8 cellular contexts compared by ENCODE assay signal in the genomic region with DNA sequence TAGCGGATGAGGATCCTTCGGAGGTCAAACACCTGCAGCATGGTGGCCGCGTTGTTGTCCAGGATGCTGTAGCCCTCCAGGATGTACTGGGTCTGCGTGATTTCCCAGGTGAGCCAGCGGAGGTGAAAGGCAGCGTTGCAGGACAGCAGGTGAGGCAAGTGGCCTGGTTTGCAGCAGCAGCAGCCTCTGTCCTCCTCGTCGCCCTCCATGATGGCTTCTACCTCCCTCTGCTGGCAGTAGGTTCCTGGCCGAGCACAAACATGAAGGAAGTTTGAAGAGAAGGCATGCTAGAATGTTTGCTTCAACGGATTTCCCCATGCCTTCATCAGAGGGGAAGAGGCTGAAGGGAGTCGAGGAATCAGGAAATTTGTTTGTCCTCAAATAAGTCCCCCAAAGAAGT.
A peak's percentile ranks its signal among the peaks of the same experiment; 100 is the strongest.
DNase-seq lines count a peak whose midpoint lies in the region; ATAC-seq, FAIRE-seq and TF ChIP-seq lines count a peak whose summit lies in the region.

No MANE protein-coding gene starts in this region.

- H3K27me3 ChIP-seq in GM12878 (replicated peaks in 1 of 2; ENCODE audit: control insufficient read depth in 2 of 2, insufficient read depth in 2 of 2, low read length in 1 of 2): no peaks in the 10 kb centered on the region
- H3K27me3 ChIP-seq in HepG2 (ENCODE audit: control insufficient read depth in 1 of 2, insufficient read depth in 2 of 2, low read length in 2 of 2): peaks cover 5 to 21% of the 10 kb centered on the region in 2 experiments
- no peaks in the 10 kb centered on the region for H3K27me3 ChIP-seq in CD8-positive, alpha-beta memory T cell (ENCODE audit: insufficient read depth, low read length, poor library complexity, severe bottlenecking)

- peak; percentile 69 for ATAC-seq in GM12878
- ATAC-seq in HepG2: peak; percentile 84
- ATAC-seq in HG02884 (IDR thresholded peaks at IDR 0.05; ENCODE audit: unreplicated experiment): no peak
- no peak for ATAC-seq in HG02623 (IDR thresholded peaks at IDR 0.05; ENCODE audit: unreplicated experiment)

- H3K4me3 Mint-ChIP-seq in CD8-positive, alpha-beta memory T cell: no peak overlapping the region

- H3K4me1 ChIP-seq in GM12878 (ENCODE audit: control insufficient read depth, insufficient read depth, low read length) (no peaks in the 10 kb centered on the region), HepG2 (ENCODE audit: insufficient read depth, low read length) (no peaks in the 10 kb centered on the region)
- H3K4me1 ChIP-seq in CD8-positive, alpha-beta memory T cell (ENCODE audit: insufficient read depth, low read length): no peaks in the 10 kb centered on the region

- RAD21 ChIA-PET in GM12878 (lab: Charles Lee; ENCODE audit: unreplicated experiment): no interaction called here

- SMC1A ChIA-PET in GM12878 (lab: Charles Lee; ENCODE audit: uncharacterized antibody, unreplicated experiment): interaction anchor here (0.9 to 1.4 kb wide), 2 partner anchors 17 to 42 kb away, joined by 3 to 4 read pairs; no protein-coding TSS in a partner anchor

- intact Hi-C loops in GM12878 (cut with micrococcal nuclease; ENCODE audit: unreplicated experiment): loop anchor here (2.0 kb wide), 1 partner anchor 390 kb away; no protein-coding TSS in a partner anchor
- intact Hi-C loops in HepG2 (cut with micrococcal nuclease; ENCODE audit: unreplicated experiment): loop anchor here (1.0 kb wide), 1 partner anchor 395 kb away; a partner anchor contains a TSS

- FAIRE-seq in GM12878 (lab: Jason Lieb, UNC) (no peak), HepG2 (lab: Jason Lieb, UNC) (peak; percentile 4)

- H4K20me1 ChIP-seq in GM12878 (ENCODE audit: control insufficient read depth, insufficient read depth): no peaks in the 10 kb centered on the region
- H4K20me1 ChIP-seq in HepG2 (ENCODE audit: insufficient read depth, low read length): no peaks in the 10 kb centered on the region

- DNase-seq in NCI-H2196 (lab: John Stamatoyannopoulos, UW; ENCODE audit: unreplicated experiment) (peak; percentile 3), NCI-H2196 treated with DMSO at 0.1 percent for 48 hours (lab: John Stamatoyannopoulos, UW; ENCODE audit: unreplicated experiment) (no peak), NCI-H146 treated with DMSO at 0.1 percent for 48 hours (lab: John Stamatoyannopoulos, UW; ENCODE audit: unreplicated experiment) (peak; percentile 32), GM12878 (ENCODE audit: low read depth, low spot score) (no peak), HepG2 (ENCODE audit: low spot score) (peak; percentile 18)
- DNase-seq in CD8-positive, alpha-beta memory T cell: no peak

- H3K79me2 ChIP-seq in GM12878 (ENCODE audit: control insufficient read depth, insufficient read depth, low read length) (no peaks in the 10 kb centered on the region), HepG2 (ENCODE audit: insufficient read depth, low read length) (no peaks in the 10 kb centered on the region)

- H3K27ac Mint-ChIP-seq in CD8-positive, alpha-beta memory T cell: no peak overlapping the region

- no TSS peak for BruUV-seq in GM12878 (replicated peaks; lab: Mats Ljungman, UMichigan)
- BruUV-seq in HepG2 (replicated peaks; lab: Mats Ljungman, UMichigan): no TSS peak

- TF ChIP-seq RAD21 in GM12878 (IDR thresholded peaks at IDR 0.05; ENCODE audit: insufficient read depth, low read depth, low read length) (peak; percentile 70), HepG2 (CRISPR knock-in tag; IDR thresholded peaks at IDR 0.05) (peak; percentile 50)

- 49% methylated on average over 12 of the region's 12 CpGs for WGBS in GM12878 (ENCODE audit: insufficient coverage, insufficient replicate concordance, low lambda C conversion rate, missing lambda C conversion rate)
- 21% methylated on average over 11 of the region's 12 CpGs for WGBS in HepG2 (ENCODE audit: low lambda C conversion rate)

- no peaks in the 10 kb centered on the region for H3K27me3 Mint-ChIP-seq in CD8-positive, alpha-beta memory T cell

- H3K4me1 Mint-ChIP-seq in CD8-positive, alpha-beta memory T cell: peaks cover 0 to 21% (median 4%) of the 10 kb centered on the region in 3 donors

- POLR2A ChIA-PET in GM12878 (lab: Charles Lee) (no interaction called here), HepG2 (lab: Yijun Ruan, JAX) (no interaction called here)
- POLR2A ChIA-PET in CD8-positive, alpha-beta memory T cell (lab: Charles Lee): no interaction called here

- H3K9ac ChIP-seq in GM12878 (ENCODE audit: control insufficient read depth, insufficient read depth, low read length): no peak overlapping the region
- no peak overlapping the region for H3K9ac ChIP-seq in HepG2 (ENCODE audit: insufficient read depth, low read depth, low read length)

- TF ChIP-seq CTCF in GM12878 (IDR thresholded peaks at IDR 0.05 in 2 of 3, conservative IDR thresholded peaks at IDR 0.05 in 1 of 3; ENCODE audit: control insufficient read depth in 2 of 3, extremely low read depth in 1 of 3, insufficient read depth in 1 of 3, low read depth in 3 of 3, low read length in 3 of 3) (peak; percentile 30 to 54 (median 49); a peak in 4 of 6 replicates), HepG2 (CRISPR knock-in tag; IDR thresholded peaks at IDR 0.05) (peak; percentile 74)

- in situ Hi-C loops in GM12878 (cut with MboI): loop anchor here (10.0 kb wide), 1 partner anchor 390 kb away; a partner anchor contains a TSS
- in situ Hi-C loops in HepG2 (cut with HindIII; ENCODE audit: extremely low pct_ligation_motif_present, low pct_unique_long_range_greater_than_20kb): loop anchor here (5.0 kb wide), 1 partner anchor 388 kb away; no protein-coding TSS in a partner anchor

- H2AFZ ChIP-seq in GM12878 (ENCODE audit: control insufficient read depth, low read depth, low read length): no peak overlapping the region
- no peak overlapping the region for H2AFZ ChIP-seq in HepG2 (ENCODE audit: low read length)

- H3K4me2 ChIP-seq in GM12878 (ENCODE audit: control insufficient read depth, insufficient read depth) (no peak overlapping the region), HepG2 (ENCODE audit: low read depth, low read length) (no peak overlapping the region)

- no peaks in the 10 kb centered on the region for H3K9me3 Mint-ChIP-seq in CD8-positive, alpha-beta memory T cell

- CTCF ChIA-PET in GM12878 (lab: Yijun Ruan, JAX): interaction anchor here (1.0 to 2.0 kb wide), 4 partner anchors 215 to 1159 kb away, joined by 3 to 5 read pairs (median 4); no protein-coding TSS in a partner anchor
- CTCF ChIA-PET in HepG2 (lab: Yijun Ruan, JAX; ENCODE audit: low intra/inter-chr PET ratio, low total read pairs): interaction anchor here (1.9 kb wide), 1 partner anchor 390 kb away, joined by 11 read pairs; no protein-coding TSS in a partner anchor
- CTCF ChIA-PET in CD8-positive, alpha-beta memory T cell (lab: Charles Lee): no interaction called here

- H3K27ac ChIP-seq in GM12878 (ENCODE audit: control insufficient read depth, insufficient read depth) (no peak overlapping the region), HepG2 (ENCODE audit: extremely low read length, insufficient read depth, low read length) (no peak overlapping the region)
- H3K27ac ChIP-seq in CD8-positive, alpha-beta memory T cell (ENCODE audit: low read depth, low read length): no peak overlapping the region

- H3K4me3 ChIP-seq in GM12878: no peak overlapping the region
- no peak overlapping the region for H3K4me3 ChIP-seq in HepG2 (replicated peaks in 1 of 3; ENCODE audit: insufficient read depth in 1 of 3, low read depth in 2 of 3, low read length in 3 of 3)
- no peak overlapping the region for H3K4me3 ChIP-seq in CD8-positive, alpha-beta memory T cell (ENCODE audit: low read length)

- H3K9me3 ChIP-seq in GM12878 (replicated peaks; ENCODE audit: control insufficient read depth, insufficient read depth, low read length): no peaks in the 10 kb centered on the region
- no peaks in the 10 kb centered on the region for H3K9me3 ChIP-seq in HepG2 (ENCODE audit: low read length)
- H3K9me3 ChIP-seq in CD8-positive, alpha-beta memory T cell (ENCODE audit: low read length): no peaks in the 10 kb centered on the region

- H3K36me3 ChIP-seq in GM12878 (ENCODE audit: control insufficient read depth in 2 of 2, insufficient read depth in 2 of 2, low read length in 1 of 2) (no peaks in the 10 kb centered on the region), HepG2 (replicated peaks in 1 of 2; ENCODE audit: control insufficient read depth in 1 of 2, insufficient read depth in 2 of 2, low read length in 2 of 2) (no peaks in the 10 kb centered on the region)
- no peaks in the 10 kb centered on the region for H3K36me3 ChIP-seq in CD8-positive, alpha-beta memory T cell (ENCODE audit: insufficient read depth, low read length)

- TF ChIP-seq EP300 in GM12878 (IDR thresholded peaks at IDR 0.05; ENCODE audit: borderline replicate concordance in 1 of 2, control insufficient read depth in 1 of 2, low read depth in 2 of 2, low read length in 2 of 2) (no peak), HepG2 (IDR thresholded peaks at IDR 0.05; ENCODE audit: low read depth in 2 of 2, low read length in 2 of 2) (no peak), HepG2 (CRISPR knock-in tag; IDR thresholded peaks at IDR 0.05; ENCODE audit: borderline replicate concordance) (no peak)

- peaks cover 0 to 51% (median 18%) of the 10 kb centered on the region in 3 donors for H3K36me3 Mint-ChIP-seq in CD8-positive, alpha-beta memory T cell

- TF ChIP-seq POLR2A in GM12878 (IDR thresholded peaks at IDR 0.05; ENCODE audit: low read depth, low read length) (no peak), HepG2 (IDR thresholded peaks at IDR 0.05; ENCODE audit: insufficient read depth in 1 of 2, low read depth in 2 of 2, low read length in 2 of 2) (no peak)

TF ChIP-seq in GM12878, 131 proteins besides CTCF, POLR2A, EP300 and RAD21 (continues in another document):
- TF ChIP-seq SMC3 (IDR thresholded peaks at IDR 0.05; ENCODE audit: borderline replicate concordance, low read length): peak; percentile 51; the same call in 1 of the 2 replicates
- no peak for TF ChIP-seq TARDBP (IDR thresholded peaks at IDR 0.05; ENCODE audit: borderline replicate concordance)
- no peak for TF ChIP-seq ATF7 (IDR thresholded peaks at IDR 0.05; ENCODE audit: low read depth)

TF ChIP-seq in HepG2, 621 proteins besides CTCF, POLR2A, EP300 and RAD21 (continues in another document):
- peak; percentile 75 for TF ChIP-seq STAG1 (CRISPR knock-in tag; IDR thresholded peaks at IDR 0.05)
- peak; percentile 45; the same call in 1 of the 2 replicates for TF ChIP-seq SMC3 (IDR thresholded peaks at IDR 0.05; ENCODE audit: low read length)
- TF ChIP-seq ZNF772 (CRISPR knock-in tag; IDR thresholded peaks at IDR 0.05): no peak

Comparison
In these comparisons a context has a peak if more than half of its experiments do, and no peak if none do; other contexts are left out.
1. DNase-seq: peak in NCI-H2196 (single experiment), NCI-H146 treated with DMSO at 0.1 percent for 48 hours (single experiment) and HepG2 (single experiment); none in NCI-H2196 treated with DMSO at 0.1 percent for 48 hours (single experiment), GM12878 (single experiment) and CD8-positive, alpha-beta memory T cell (0 of 5).
2. ATAC-seq: peak in GM12878 (single experiment) and HepG2 (single experiment); none in HG02884 (single experiment) and HG02623 (single experiment).